17 cellular contexts compared by ENCODE assay signal in genomic region chr6:154329350-154330170, GRCh38. TPM values are rescaled to one million over a fixed set of nuclear protein-coding genes. Genes with fewer than 3 reads are reported as not detected.
A peak's percentile ranks its signal among the peaks of the same experiment; 100 is the strongest.
DNase-seq lines count a peak whose midpoint lies in the region; ATAC-seq and TF ChIP-seq lines count a peak whose summit lies in the region.
"Had no signal": no experiment of that assay in that cellular context is flagged by ENCODE, and none has a peak within 500 bp of the region (broad histone marks: within the 10 kb centered on the region; RNA-seq: fewer than 3 reads in every experiment).

No MANE protein-coding gene starts in this region.

- DNase-seq in AG10803 (ENCODE audit: low read depth) = no peak
- DNase-seq in central memory CD8-positive, alpha-beta T cell (ENCODE audit: low spot score in 2 of 2) = no peak
- DNase-seq in nephron progenitor cell = no peak
- no peak for DNase-seq in amniotic stem cell (lab: John Stamatoyannopoulos, UW)
- DNase-seq in COR-L47 (lab: John Stamatoyannopoulos, UW) = no peak
- no peak for DNase-seq in putamen (ENCODE audit: low spot score)
- no peak for DNase-seq in HuH-7 (ENCODE audit: low spot score)
- DNase-seq: activated naive CD4-positive, alpha-beta T cell treated with anti-CD3 and anti-CD28 coated beads, Interleukin-2, amount 50 U/mL, for 16 hours; brain microvascular endothelial cell; CD8-positive, alpha-beta memory T cell; dermis blood vessel endothelial cell; erythroblast; natural killer cell; NCI-H526 treated with DMSO at 0.1 percent for 48 hours; T-helper 9 cell had no signal

- H3K36me3 Mint-ChIP-seq in central memory CD8-positive, alpha-beta T cell (ENCODE audit: insufficient read depth) = no peaks in the 10 kb centered on the region
- no peaks in the 10 kb centered on the region for H3K36me3 Mint-ChIP-seq in nephron progenitor cell (ENCODE audit: low read depth)
- H3K36me3 Mint-ChIP-seq: CD8-positive, alpha-beta memory T cell; natural killer cell had no signal

- H3K4me3 Mint-ChIP-seq in central memory CD8-positive, alpha-beta T cell = no peak overlapping the region
- no peak overlapping the region for H3K4me3 Mint-ChIP-seq in nephron progenitor cell
- H3K4me3 Mint-ChIP-seq: natural killer cell had no signal

- H3K27ac Mint-ChIP-seq in central memory CD8-positive, alpha-beta T cell (ENCODE audit: low read depth) = peak overlapping the region; percentile 33
- peak overlapping the region; percentile 58 for H3K27ac Mint-ChIP-seq in nephron progenitor cell
- H3K27ac Mint-ChIP-seq: natural killer cell had no signal

- peak overlapping the region; percentile 47; the same call in 1 of the 2 replicates for H3K27ac ChIP-seq in HUES64 (ENCODE audit: low read depth, low read length)
- H3K27ac ChIP-seq: brain microvascular endothelial cell had no signal

- no peak for ATAC-seq in central memory CD8-positive, alpha-beta T cell (replicated peaks; ENCODE audit: extremely low read depth, poor library complexity, severe bottlenecking)
- ATAC-seq: natural killer cell, Panc1 had no signal

- H3K4me3 ChIP-seq in AG10803 (ENCODE audit: low read length) = peak overlapping the region; percentile 40
- H3K4me3 ChIP-seq in HUES64 (ENCODE audit: low read length) = no peak overlapping the region

- H3K4me1 Mint-ChIP-seq in central memory CD8-positive, alpha-beta T cell = peaks cover 5% of the 10 kb centered on the region
- H3K4me1 Mint-ChIP-seq in nephron progenitor cell = peaks cover 11% of the 10 kb centered on the region
- H3K4me1 Mint-ChIP-seq: natural killer cell had no signal

- no peaks in the 10 kb centered on the region for H3K27me3 ChIP-seq in HUES64 (ENCODE audit: insufficient read depth, low read length)
- H3K27me3 ChIP-seq: brain microvascular endothelial cell had no signal

- TF ChIP-seq CTCF in AG10803 (conservative IDR thresholded peaks at IDR 0.05; ENCODE audit: low read length) (no peak), nephron progenitor cell (IDR thresholded peaks at IDR 0.05) (no peak)

- H3K4me1 ChIP-seq in HUES64 (ENCODE audit: insufficient read depth, low read length) = peaks cover 8% of the 10 kb centered on the region

- 96% methylated on average over 10 of the region's 10 CpGs for WGBS in HUES64

- no peak overlapping the region; the same call in 1 of the 2 replicates for H3K9ac ChIP-seq in HUES64 (ENCODE audit: low read depth, low read length)

- H3K36me3 ChIP-seq in HUES64 (ENCODE audit: insufficient read depth, low read length) = no peaks in the 10 kb centered on the region
- H3K36me3 ChIP-seq: brain microvascular endothelial cell had no signal

- no peaks in the 10 kb centered on the region for H3K9me3 Mint-ChIP-seq in central memory CD8-positive, alpha-beta T cell
- H3K9me3 Mint-ChIP-seq in nephron progenitor cell = peaks cover 22% of the 10 kb centered on the region
- H3K9me3 Mint-ChIP-seq: natural killer cell had no signal

- H3K9me3 ChIP-seq in HUES64 (ENCODE audit: insufficient read depth, low read depth, low read length) = 0 out of 2 replicates have a peak, but pooled peaks cover 5% of the 10 kb centered on the region

- no peaks in the 10 kb centered on the region for H3K27me3 Mint-ChIP-seq in central memory CD8-positive, alpha-beta T cell
- peaks cover 6% of the 10 kb centered on the region for H3K27me3 Mint-ChIP-seq in nephron progenitor cell (ENCODE audit: low read depth, poor library complexity)

RNA-seq across cellular contexts. Expression of gene IPCEF1, which starts 27.0 kb away (rescaled TPM):
- 0.45 TPM for polyA plus RNA-seq in HUES64 (2013, experiment 1 of 2)
- polyA plus RNA-seq in HUES64 (2013, experiment 2 of 2) = 0.25 TPM
